In genomic region chr4:85209161-85209560, GRCh38 we compare ENCODE assay signal across 28 cellular contexts.
DNase-seq lines count a peak whose midpoint lies in the region; ATAC-seq, FAIRE-seq and TF ChIP-seq lines count a peak whose summit lies in the region.
"Had no signal": no experiment of that assay in that cellular context is flagged by ENCODE, and none has a peak within 500 bp of the region (broad histone marks: within the 10 kb centered on the region; RNA-seq: fewer than 3 reads in every experiment).

No MANE protein-coding gene starts in this region.

- H3K4me1 Mint-ChIP-seq in activated naive CD8-positive, alpha-beta T cell treated with anti-CD3 and anti-CD28 coated beads for 36 hours = no peaks in the 10 kb centered on the region
- H3K4me1 Mint-ChIP-seq: naive B cell, T-helper 17 cell had no signal

- H3K36me3 Mint-ChIP-seq in activated naive CD8-positive, alpha-beta T cell treated with anti-CD3 and anti-CD28 coated beads for 36 hours = no peaks in the 10 kb centered on the region

- 47% methylated on average over 1 of the region's 1 CpG for WGBS in right cardiac atrium

- DNase-seq in EH (ENCODE audit: low read depth) (peak; percentile 2), LHCN-M2 (ENCODE audit: low read depth) (peak; percentile 46), bronchial epithelial cell (ENCODE audit: low read depth) (peak; percentile 93), iris pigment epithelial cell (ENCODE audit: low read depth) (peak; percentile 3), Right ventricle myocardium superior (no peak), right cardiac atrium (no peak)
- no peak for DNase-seq in activated naive CD8-positive, alpha-beta T cell treated with anti-CD3 and anti-CD28 coated beads for 36 hours
- DNase-seq: activated CD4-positive, alpha-beta T cell treated with anti-CD3 and anti-CD28 coated beads for 1 hour; activated CD8-positive, alpha-beta T cell treated with anti-CD3 and anti-CD28 coated beads for 36 hours; cerebellar nuclear complex; heart right ventricle; IMR-90; naive B cell; NCI-H2029 treated with DMSO at 0.1 percent for 48 hours; stimulated activated CD4-positive, alpha-beta T cell treated with anti-CD3 and anti-CD28 coated beads, Interleukin-4, amount 100 ng/mL, for 4 hours; T-helper 17 cell had no signal

- no peaks in the 10 kb centered on the region for H3K27me3 ChIP-seq in bronchial epithelial cell (ENCODE audit: control insufficient read depth, insufficient read depth, low read length)
- H3K27me3 ChIP-seq in right cardiac atrium (ENCODE audit: control insufficient read depth, insufficient read depth) = no peaks in the 10 kb centered on the region
- H3K27me3 ChIP-seq: ascending aorta, heart right ventricle, neutrophil, suprapubic skin had no signal

- no peak overlapping the region for H3K27ac ChIP-seq in right cardiac atrium (ENCODE audit: low read length)
- H3K27ac ChIP-seq: ascending aorta, C4-2B, heart right ventricle, HL-60, neutrophil, suprapubic skin had no signal

- no peak for FAIRE-seq in bronchial epithelial cell (lab: Jason Lieb, UNC)
- FAIRE-seq: GM12892 had no signal

- intact Hi-C loops in Right ventricle myocardium superior (cut with DNase I) (no loop called here), right cardiac atrium (cut with DNase I) (no loop called here)

- no peak overlapping the region for H3K27ac Mint-ChIP-seq in activated naive CD8-positive, alpha-beta T cell treated with anti-CD3 and anti-CD28 coated beads for 36 hours
- H3K27ac Mint-ChIP-seq: activated CD8-positive, alpha-beta T cell treated with anti-CD3 and anti-CD28 coated beads for 36 hours; activated naive CD4-positive, alpha-beta T cell treated with anti-CD3 and anti-CD28 coated beads, Interleukin-2, amount 50 U/mL, for 72 hours; activated T-helper 2 cell treated with anti-CD3 and anti-CD28 coated beads, Interferon-gamma antibody, Interleukin-2, Interleukin-4, amounts not matched to agents 10 μg/mL and 5 μg/mL and 100 μg/mL, durations not matched to agents 14 hours and 24 hours and 36 hours; naive B cell; stimulated activated memory B cell treated with anti-CD40 and anti-IgM and Interleukin-4, amounts not matched to agents 10 μg/mL and 1 μg/mL and 100 μg/mL, for 72 hours; T-helper 17 cell had no signal

- ATAC-seq in GM19035 (IDR thresholded peaks at IDR 0.05; ENCODE audit: unreplicated experiment) = no peak
- no peak for ATAC-seq in Right ventricle myocardium superior (ENCODE audit: poor library complexity)
- no peak for ATAC-seq in right cardiac atrium
- ATAC-seq: activated CD8-positive, alpha-beta T cell treated with anti-CD3 and anti-CD28 coated beads for 36 hours; activated naive CD4-positive, alpha-beta T cell treated with anti-CD3 and anti-CD28 coated beads, Interleukin-2, amount 50 U/mL, for 72 hours; heart right ventricle; sciatic nerve; SK-N-SH treated with all-trans-retinoic acid at 6 μM for 48 hours; stimulated activated memory B cell treated with anti-CD40 and anti-IgM and Interleukin-4, amounts not matched to agents 10 μg/mL and 1 μg/mL and 100 μg/mL, for 72 hours; T-helper 17 cell had no signal

- no peak overlapping the region for H3K4me3 Mint-ChIP-seq in activated naive CD8-positive, alpha-beta T cell treated with anti-CD3 and anti-CD28 coated beads for 36 hours
- H3K4me3 Mint-ChIP-seq: activated CD8-positive, alpha-beta T cell treated with anti-CD3 and anti-CD28 coated beads for 36 hours; naive B cell; stimulated activated memory B cell treated with anti-CD40 and anti-IgM and Interleukin-4, amounts not matched to agents 10 μg/mL and 1 μg/mL and 100 μg/mL, for 72 hours; T-helper 17 cell had no signal

- no peaks in the 10 kb centered on the region for H3K36me3 ChIP-seq in bronchial epithelial cell (ENCODE audit: control insufficient read depth, insufficient read depth, low read length)
- H3K36me3 ChIP-seq: ascending aorta, heart right ventricle, neutrophil, suprapubic skin had no signal

- H3K4me3 ChIP-seq in bronchial epithelial cell (ENCODE audit: low read depth, low read length) = no peak overlapping the region
- no peak overlapping the region for H3K4me3 ChIP-seq in right cardiac atrium (ENCODE audit: low read length)
- H3K4me3 ChIP-seq: ascending aorta, heart right ventricle, suprapubic skin had no signal

- no peaks in the 10 kb centered on the region for H3K9me3 ChIP-seq in right cardiac atrium (ENCODE audit: control insufficient read depth, low read length)
- H3K9me3 ChIP-seq: neutrophil had no signal

- TF ChIP-seq CTCF in bronchial epithelial cell (IDR thresholded peaks at IDR 0.05; ENCODE audit: insufficient read depth, low read length, severe bottlenecking) = no peak

- H3K27me3 Mint-ChIP-seq in activated naive CD8-positive, alpha-beta T cell treated with anti-CD3 and anti-CD28 coated beads for 36 hours = no peaks in the 10 kb centered on the region
- H3K27me3 Mint-ChIP-seq: activated CD8-positive, alpha-beta T cell treated with anti-CD3 and anti-CD28 coated beads for 36 hours; T-helper 17 cell had no signal

- peaks cover 20% of the 10 kb centered on the region for H3K9me3 Mint-ChIP-seq in activated naive CD8-positive, alpha-beta T cell treated with anti-CD3 and anti-CD28 coated beads for 36 hours

- no peaks in the 10 kb centered on the region for H3K4me1 ChIP-seq in right cardiac atrium (ENCODE audit: control insufficient read depth, insufficient read depth, low read length)
- H3K4me1 ChIP-seq: ascending aorta, heart right ventricle had no signal

Comparison
In these comparisons a context has a peak if more than half of its experiments do, and no peak if none do; other contexts are left out.
1. DNase-seq: peak in EH (single experiment), LHCN-M2 (single experiment), bronchial epithelial cell (single experiment) and iris pigment epithelial cell (single experiment); none in Right ventricle myocardium superior (single experiment), right cardiac atrium (0 of 3) and activated naive CD8-positive, alpha-beta T cell treated with anti-CD3 and anti-CD28 coated beads for 36 hours (single experiment).